20 cellular contexts compared by ENCODE assay signal in the genomic region with DNA sequence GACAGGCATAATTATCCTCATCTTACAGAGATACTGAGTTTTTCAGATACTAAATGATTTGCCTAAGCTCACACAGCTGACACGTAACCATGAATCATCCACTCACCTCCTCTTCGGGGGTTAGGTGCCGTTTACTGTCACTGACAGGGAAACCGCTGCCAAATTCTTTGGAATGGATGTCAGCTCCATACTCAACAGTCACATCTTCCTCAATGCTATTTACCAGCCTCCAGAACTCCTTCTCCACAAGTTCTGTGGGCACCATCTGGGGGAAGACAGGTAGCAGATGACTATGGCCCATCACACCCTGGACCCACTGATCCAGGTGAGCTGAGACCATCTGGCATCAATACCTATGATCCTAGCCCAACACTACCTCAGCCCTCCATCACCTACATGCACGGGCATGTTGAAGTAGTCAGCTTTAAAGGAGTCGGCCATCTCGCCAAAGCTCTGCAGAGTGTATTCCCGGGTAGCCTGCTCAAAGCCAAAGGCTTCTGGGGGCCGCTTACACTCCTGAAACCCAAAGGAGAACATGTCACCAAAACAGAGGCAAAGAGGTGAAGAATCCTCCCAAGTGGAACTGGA. TPM values are rescaled to one million over a fixed set of nuclear protein-coding genes. Genes with fewer than 3 reads are reported as not detected.
DNase-seq lines count a peak whose midpoint lies in the region; ATAC-seq and TF ChIP-seq lines count a peak whose summit lies in the region.
"Had no signal": no experiment of that assay in that cellular context is flagged by ENCODE, and none has a peak within 500 bp of the region (broad histone marks: within the 10 kb centered on the region; RNA-seq: fewer than 3 reads in every experiment).

No MANE protein-coding gene starts in this region.

- H3K4me1 ChIP-seq in PC-3 (ENCODE audit: insufficient read depth, low read length), result peaks cover 12% of the 10 kb centered on the region
- H3K4me1 ChIP-seq: right atrium auricular region had no signal

- intact Hi-C loops in cardiac septum (cut with DNase I), result no loop called here
- intact Hi-C loops in Right ventricle myocardium superior (cut with DNase I), result no loop called here
- intact Hi-C loops in PC-3 (cut with micrococcal nuclease), result no loop called here

- no peak overlapping the region for H3K27ac ChIP-seq in PC-3 (ENCODE audit: low read length)
- H3K27ac ChIP-seq: KMS-11, right atrium auricular region had no signal

- H3K79me2 ChIP-seq in PC-3 (ENCODE audit: low read length), result peaks cover 7% of the 10 kb centered on the region; the same call in 1 of the 2 replicates

- H3K9me2 ChIP-seq in PC-3 (replicated peaks; ENCODE audit: low read length), result no peaks in the 10 kb centered on the region

- H3K36me3 Mint-ChIP-seq in stimulated activated memory B cell treated with anti-CD40 and anti-IgM and Interleukin-4, amounts not matched to agents 10 μg/mL and 1 μg/mL and 100 μg/mL, for 72 hours, result peaks cover 52% of the 10 kb centered on the region

- H3K9me3 Mint-ChIP-seq in stimulated activated memory B cell treated with anti-CD40 and anti-IgM and Interleukin-4, amounts not matched to agents 10 μg/mL and 1 μg/mL and 100 μg/mL, for 72 hours, result no peaks in the 10 kb centered on the region
- H3K9me3 Mint-ChIP-seq: natural killer cell treated with Interleukin-12 subunit alpha and Interleukin-12 subunit beta and Interleukin-15 and Interleukin-18, amount 100 ng/mL, for 72 hours; stimulated activated naive B cell treated with anti-CD40 and anti-IgM and Interleukin-4, amounts not matched to agents 10 μg/mL and 1 μg/mL and 100 μg/mL, for 72 hours; WTC11 had no signal

- H2AFZ ChIP-seq in PC-3 (ENCODE audit: low read length), result no peak overlapping the region

- H3K9ac ChIP-seq in PC-3 (ENCODE audit: low read length), result no peak overlapping the region
- H3K9ac ChIP-seq: KMS-11 had no signal

- no peaks in the 10 kb centered on the region for H3K27me3 ChIP-seq in PC-3 (ENCODE audit: low read length)
- H3K27me3 ChIP-seq: right atrium auricular region had no signal

- H3F3A ChIP-seq in PC-3 (ENCODE audit: low read length, unreplicated experiment), result no peaks in the 10 kb centered on the region

- no peak overlapping the region for H3K27ac Mint-ChIP-seq in stimulated activated memory B cell treated with anti-CD40 and anti-IgM and Interleukin-4, amounts not matched to agents 10 μg/mL and 1 μg/mL and 100 μg/mL, for 72 hours
- H3K27ac Mint-ChIP-seq: natural killer cell treated with Interleukin-12 subunit alpha and Interleukin-12 subunit beta and Interleukin-15 and Interleukin-18, amount 100 ng/mL, for 72 hours; WTC11 had no signal

- no peak overlapping the region for H3K4me3 Mint-ChIP-seq in stimulated activated memory B cell treated with anti-CD40 and anti-IgM and Interleukin-4, amounts not matched to agents 10 μg/mL and 1 μg/mL and 100 μg/mL, for 72 hours
- H3K4me3 Mint-ChIP-seq: natural killer cell treated with Interleukin-12 subunit alpha and Interleukin-12 subunit beta and Interleukin-15 and Interleukin-18, amount 100 ng/mL, for 72 hours; stimulated activated naive B cell treated with anti-CD40 and anti-IgM and Interleukin-4, amounts not matched to agents 10 μg/mL and 1 μg/mL and 100 μg/mL, for 72 hours; WTC11 had no signal

- H3K4me2 ChIP-seq in PC-3 (ENCODE audit: low read length), result no peak overlapping the region
- H3K4me2 ChIP-seq: KMS-11 had no signal

- POLR2A ChIA-PET in PC-3 (lab: Charles Lee; ENCODE audit: unreplicated experiment), result interaction anchor here (1.0 kb wide), 1 partner anchor 14 kb away, joined by 4 read pairs; no protein-coding TSS in a partner anchor

- DNase-seq in cardiac septum (ENCODE audit: low spot score) (peak; percentile 38), Right ventricle myocardium superior (no peak), PC-3 (peak; percentile 89), fibroblast of mammary gland (ENCODE audit: low read depth) (peak; percentile 58), NCI-H128 (lab: John Stamatoyannopoulos, UW; ENCODE audit: unreplicated experiment) (no peak)
- DNase-seq: activated CD8-positive, alpha-beta memory T cell treated with anti-CD3 and anti-CD28 coated beads, Interleukin-2, amount 50 U/mL, for 48 hours; C1 segment of cervical spinal cord; erythroblast; MV-4-11; NCI-H1694; stimulated activated CD4-positive, alpha-beta T cell treated with anti-CD3 and anti-CD28 coated beads, Interleukin-4, amount 100 ng/mL, for 1 hour; stimulated activated naive B cell treated with anti-CD40 and anti-IgM and Interleukin-4, amounts not matched to agents 10 μg/mL and 1 μg/mL and 100 μg/mL, for 72 hours; T1000 had no signal

- CTCF ChIA-PET in PC-3 (lab: Charles Lee), result no interaction called here

- BruUV-seq in PC-3 (replicated peaks; lab: Mats Ljungman, UMichigan), result no TSS peak

- no peak overlapping the region for H3K4me3 ChIP-seq in PC-3 (ENCODE audit: low read length)
- H3K4me3 ChIP-seq in fibroblast of mammary gland (ENCODE audit: control insufficient read depth, low read depth, low read length), result no peak overlapping the region
- H3K4me3 ChIP-seq: right atrium auricular region had no signal

- H3K27me3 Mint-ChIP-seq in stimulated activated memory B cell treated with anti-CD40 and anti-IgM and Interleukin-4, amounts not matched to agents 10 μg/mL and 1 μg/mL and 100 μg/mL, for 72 hours, result no peaks in the 10 kb centered on the region
- H3K27me3 Mint-ChIP-seq: natural killer cell treated with Interleukin-12 subunit alpha and Interleukin-12 subunit beta and Interleukin-15 and Interleukin-18, amount 100 ng/mL, for 72 hours; stimulated activated naive B cell treated with anti-CD40 and anti-IgM and Interleukin-4, amounts not matched to agents 10 μg/mL and 1 μg/mL and 100 μg/mL, for 72 hours had no signal

- H3K36me3 ChIP-seq in PC-3 (ENCODE audit: low read depth, low read length), result peaks cover 60% of the 10 kb centered on the region

- TF ChIP-seq CTCF in PC-3 (conservative IDR thresholded peaks at IDR 0.05; ENCODE audit: low read depth, low read length) (no peak), fibroblast of mammary gland (conservative IDR thresholded peaks at IDR 0.05; ENCODE audit: control insufficient read depth, insufficient read depth, low read depth, low read length) (no peak)

- no peaks in the 10 kb centered on the region for H3K4me1 Mint-ChIP-seq in stimulated activated memory B cell treated with anti-CD40 and anti-IgM and Interleukin-4, amounts not matched to agents 10 μg/mL and 1 μg/mL and 100 μg/mL, for 72 hours
- H3K4me1 Mint-ChIP-seq: stimulated activated naive B cell treated with anti-CD40 and anti-IgM and Interleukin-4, amounts not matched to agents 10 μg/mL and 1 μg/mL and 100 μg/mL, for 72 hours; WTC11 had no signal

- H3K9me3 ChIP-seq in PC-3 (ENCODE audit: low read length), result no peaks in the 10 kb centered on the region
- H3K9me3 ChIP-seq: right atrium auricular region had no signal

- ATAC-seq in Right ventricle myocardium superior (ENCODE audit: poor library complexity), result no peak
- ATAC-seq in PC-3, result peak; percentile 98
- no peak for ATAC-seq in HG02870 (IDR thresholded peaks at IDR 0.05; ENCODE audit: unreplicated experiment)
- ATAC-seq in stimulated activated memory B cell treated with anti-CD40 and anti-IgM and Interleukin-4, amounts not matched to agents 10 μg/mL and 1 μg/mL and 100 μg/mL, for 72 hours, result no peak
- ATAC-seq: Right ventricle myocardium inferior; stimulated activated naive B cell treated with anti-CD40 and anti-IgM and Interleukin-4, amounts not matched to agents 10 μg/mL and 1 μg/mL and 100 μg/mL, for 72 hours; WTC11 had no signal

- peaks cover 8% of the 10 kb centered on the region; the same call in 1 of the 2 replicates for H4K20me1 ChIP-seq in PC-3 (ENCODE audit: low read length)

RNA-seq across cellular contexts. Expression of a gene that starts 13.5 kb away (rescaled TPM):
- 57.7 TPM for total RNA-seq in cardiac septum
- 26.8 TPM for total RNA-seq in Right ventricle myocardium superior
- 89.8 and 159 TPM in 2 replicates for total RNA-seq in PC-3 (2014; rRNA removed)

Comparison
In these comparisons a context has a peak if more than half of its experiments do, and no peak if none do; other contexts are left out.
1. DNase-seq: peak in cardiac septum (single experiment), PC-3 (single experiment) and fibroblast of mammary gland (single experiment); none in Right ventricle myocardium superior (single experiment) and NCI-H128 (single experiment).